In genomic region chr1:14787604-14788003, GRCh38 we compare ENCODE assay signal across 21 cellular contexts.
DNase-seq lines count a peak whose midpoint lies in the region; ATAC-seq and TF ChIP-seq lines count a peak whose summit lies in the region.
"Had no signal": no experiment of that assay in that cellular context is flagged by ENCODE, and none has a peak within 500 bp of the region (broad histone marks: within the 10 kb centered on the region; RNA-seq: fewer than 3 reads in every experiment).

No MANE protein-coding gene starts in this region.

- RAD21 ChIA-PET in HCT116 (lab: Charles Lee; ENCODE audit: low non-redundant PET in 1 of 2, low total read pairs in 2 of 2, uncharacterized antibody in 2 of 2, unreplicated experiment in 2 of 2): no interaction called here

- H3K9me3 Mint-ChIP-seq in chondrocyte (ENCODE audit: low read depth): no peaks in the 10 kb centered on the region
- H3K9me3 Mint-ChIP-seq: activated naive CD4-positive, alpha-beta T cell treated with anti-CD3 and anti-CD28 coated beads, Interleukin-2, amount 50 U/mL, for 24 hours; activated T-cell treated with anti-CD3 and anti-CD28 coated beads, Interleukin-2, amount 50 U/mL, for 72 hours had no signal

- no TSS peak for BruUV-seq in HCT116 (replicated peaks; lab: Mats Ljungman, UMichigan)

- H3K4me3 ChIP-seq in HCT116 (replicated peaks in 1 of 2; ENCODE audit: low read depth in 1 of 2, low read length in 2 of 2): no peak overlapping the region
- H3K4me3 ChIP-seq in gastroesophageal sphincter: no peak overlapping the region
- H3K4me3 ChIP-seq: psoas muscle, skin epidermis had no signal

- ATAC-seq in HCT116 (0 out of 2 replicates have a peak, but pooled peaks have one; percentile 16), GM18519 (IDR thresholded peaks at IDR 0.05; ENCODE audit: low FRiP score, unreplicated experiment) (no peak), GM21723 (IDR thresholded peaks at IDR 0.05; ENCODE audit: unreplicated experiment) (no peak), gastroesophageal sphincter (no peak)
- ATAC-seq: activated CD4-positive, CD25-positive, alpha-beta regulatory T cell treated with anti-CD3 and anti-CD28 coated beads, Interleukin-2, amount 50 U/mL, for 24 hours; activated T-cell treated with anti-CD3 and anti-CD28 coated beads, Interleukin-2, amount 50 U/mL, for 72 hours; psoas muscle; SK-N-SH treated with all-trans-retinoic acid at 6 μM for 48 hours had no signal

- TF ChIP-seq RAD21 in HCT116 (IDR thresholded peaks at IDR 0.05; ENCODE audit: low read depth): peak; percentile 7; the same call in 1 of the 2 replicates

- no peak overlapping the region; the same call in 1 of the 2 replicates for H3K4me2 ChIP-seq in HCT116 (ENCODE audit: low read length)

- H4K20me1 ChIP-seq in HCT116 (ENCODE audit: insufficient read depth): no peaks in the 10 kb centered on the region

- DNase-seq in HCT116 (ENCODE audit: low read depth, low spot score): no peak
- no peak for DNase-seq in chondrocyte (ENCODE audit: low spot score)
- peak; percentile 58 for DNase-seq in mucosa of gallbladder (ENCODE audit: low spot score)
- no peak for DNase-seq in superior temporal gyrus (ENCODE audit: extremely low spot score)
- DNase-seq: activated T-cell treated with anti-CD3 and anti-CD28 coated beads, Interleukin-2, amount 50 U/mL, for 72 hours; CD4-positive, CD25-positive, alpha-beta regulatory T cell; DMS53; naive B cell; NCI-H1105; NCI-H2171; psoas muscle; stimulated activated CD4-positive, alpha-beta T cell treated with anti-CD3 and anti-CD28 coated beads, Interleukin-4, amount 100 ng/mL, for 4 hours; T-helper 9 cell had no signal

- H3K9ac ChIP-seq in HCT116 (ENCODE audit: low read length): no peak overlapping the region

- no peaks in the 10 kb centered on the region for H3K36me3 Mint-ChIP-seq in chondrocyte (ENCODE audit: low read depth)
- H3K36me3 Mint-ChIP-seq: activated naive CD4-positive, alpha-beta T cell treated with anti-CD3 and anti-CD28 coated beads, Interleukin-2, amount 50 U/mL, for 24 hours; CD4-positive, CD25-positive, alpha-beta regulatory T cell; naive B cell had no signal

- 0 out of 2 replicates have a peak overlapping the region, but pooled peaks have one; percentile 8 for H3K27ac ChIP-seq in C4-2B
- H3K27ac ChIP-seq in HCT116 (ENCODE audit: low read depth, low read length): no peak overlapping the region
- no peak overlapping the region for H3K27ac ChIP-seq in gastroesophageal sphincter
- H3K27ac ChIP-seq: psoas muscle, skin epidermis had no signal

- peaks cover 25% of the 10 kb centered on the region for H3K27me3 Mint-ChIP-seq in chondrocyte (ENCODE audit: low read depth)
- H3K27me3 Mint-ChIP-seq: activated naive CD4-positive, alpha-beta T cell treated with anti-CD3 and anti-CD28 coated beads, Interleukin-2, amount 50 U/mL, for 24 hours; CD4-positive, CD25-positive, alpha-beta regulatory T cell had no signal

- no peak for TF ChIP-seq EP300 in gastroesophageal sphincter (IDR thresholded peaks at IDR 0.05)

- no peak overlapping the region for H3K4me3 Mint-ChIP-seq in chondrocyte (ENCODE audit: unreplicated experiment)
- H3K4me3 Mint-ChIP-seq: activated naive CD4-positive, alpha-beta T cell treated with anti-CD3 and anti-CD28 coated beads, Interleukin-2, amount 50 U/mL, for 24 hours; activated T-cell treated with anti-CD3 and anti-CD28 coated beads, Interleukin-2, amount 50 U/mL, for 72 hours; CD4-positive, CD25-positive, alpha-beta regulatory T cell; naive B cell had no signal

- no peaks in the 10 kb centered on the region for H3K79me2 ChIP-seq in HCT116 (ENCODE audit: insufficient read depth, low read length)

- CTCF ChIA-PET in HCT116 (lab: Charles Lee): interaction anchor here (1.6 kb wide), 1 partner anchor 10 kb away, joined by 4 read pairs; no protein-coding TSS in a partner anchor

- no peak overlapping the region for H3K27ac Mint-ChIP-seq in chondrocyte (ENCODE audit: unreplicated experiment)
- H3K27ac Mint-ChIP-seq: activated naive CD4-positive, alpha-beta T cell treated with anti-CD3 and anti-CD28 coated beads, Interleukin-2, amount 50 U/mL, for 24 hours; activated T-cell treated with anti-CD3 and anti-CD28 coated beads, Interleukin-2, amount 50 U/mL, for 72 hours; CD4-positive, CD25-positive, alpha-beta regulatory T cell; naive B cell had no signal

- peaks cover 15% of the 10 kb centered on the region; the same call in 1 of the 2 replicates for H3K27me3 ChIP-seq in HCT116 (ENCODE audit: insufficient read depth, low read length)
- no peaks in the 10 kb centered on the region for H3K27me3 ChIP-seq in gastroesophageal sphincter

- POLR2A ChIA-PET in HCT116 (lab: Charles Lee): no interaction called here

- intact Hi-C loops in HCT116 (cut with micrococcal nuclease): no loop called here

- H3K4me1 ChIP-seq in HCT116 (ENCODE audit: control insufficient read depth in 1 of 2, insufficient read depth in 2 of 2, low read length in 2 of 2) (peaks cover 0 to 5% of the 10 kb centered on the region in 2 experiments; a peak in 1 of 4 replicates), gastroesophageal sphincter (no peaks in the 10 kb centered on the region)
- H3K4me1 ChIP-seq: psoas muscle had no signal

- TF ChIP-seq CTCF in C4-2B (conservative IDR thresholded peaks at IDR 0.05) (no peak), HCT116 (IDR thresholded peaks at IDR 0.05 in 2 of 3, conservative IDR thresholded peaks at IDR 0.05 in 1 of 3; ENCODE audit: borderline replicate concordance in 1 of 3, insufficient read depth in 1 of 3, low read depth in 2 of 3, low read length in 2 of 3) (peak in 2 of 3 experiments; percentile 6 to 27; a peak in 2 of 6 replicates), chondrocyte (IDR thresholded peaks at IDR 0.05) (peak; percentile 8), gastroesophageal sphincter (IDR thresholded peaks at IDR 0.05) (no peak)

- H3K9me2 ChIP-seq in HCT116 (ENCODE audit: insufficient read depth): no peaks in the 10 kb centered on the region

- H2AFZ ChIP-seq in HCT116 (ENCODE audit: low read depth, low read length, poor library complexity, severe bottlenecking): no peak overlapping the region

- TF ChIP-seq POLR2A in HCT116 (IDR thresholded peaks at IDR 0.05; ENCODE audit: borderline replicate concordance, extremely low read depth, insufficient read depth, insufficient read length) (no peak), gastroesophageal sphincter (IDR thresholded peaks at IDR 0.05) (no peak)

- no peaks in the 10 kb centered on the region for H3K36me3 ChIP-seq in HCT116 (ENCODE audit: control insufficient read depth in 1 of 2, insufficient read depth in 2 of 2, low read length in 2 of 2)
- no peaks in the 10 kb centered on the region for H3K36me3 ChIP-seq in gastroesophageal sphincter

- H3K9me3 ChIP-seq in HCT116 (ENCODE audit: control insufficient read depth in 1 of 2, insufficient read depth in 1 of 2, low read depth in 1 of 2, low read length in 2 of 2): no peaks in the 10 kb centered on the region
- no peaks in the 10 kb centered on the region for H3K9me3 ChIP-seq in gastroesophageal sphincter
- H3K9me3 ChIP-seq: psoas muscle had no signal

- H3K4me1 Mint-ChIP-seq in chondrocyte (ENCODE audit: low read depth): no peaks in the 10 kb centered on the region
- H3K4me1 Mint-ChIP-seq: activated naive CD4-positive, alpha-beta T cell treated with anti-CD3 and anti-CD28 coated beads, Interleukin-2, amount 50 U/mL, for 24 hours; CD4-positive, CD25-positive, alpha-beta regulatory T cell; naive B cell had no signal

- 88 to 100% methylated on average over 3 to 4 of the region's 10 CpGs for WGBS in gastroesophageal sphincter (ENCODE audit: low coverage in 1 of 2), 2 donors

TF ChIP-seq in HCT116, 20 proteins besides CTCF, POLR2A, EP300 and RAD21:
- TF ChIP-seq MAX (IDR thresholded peaks at IDR 0.05) (no peak), EZH2phosphoT487 (IDR thresholded peaks at IDR 0.05; ENCODE audit: borderline replicate concordance) (no peak), SIN3A (IDR thresholded peaks at IDR 0.05; ENCODE audit: low read depth) (no peak), CEBPB (IDR thresholded peaks at IDR 0.05; ENCODE audit: low read depth) (no peak), SP1 (IDR thresholded peaks at IDR 0.05; ENCODE audit: low read depth) (no peak)

Comparison
In these comparisons a context has a peak if more than half of its experiments do, and no peak if none do; other contexts are left out.
1. CTCF ChIP-seq: peak in HCT116 (2 of 3) and chondrocyte (single experiment); none in C4-2B (single experiment) and gastroesophageal sphincter (0 of 4).